Comparison of ENCODE assay signal across 10 cellular contexts in genomic region chr6:99604161-99605073, GRCh38. TPM values are rescaled to one million over a fixed set of nuclear protein-coding genes. Genes with fewer than 3 reads are reported as not detected.
DNase-seq lines count a peak whose midpoint lies in the region; ATAC-seq and TF ChIP-seq lines count a peak whose summit lies in the region.
"Had no signal": no experiment of that assay in that cellular context is flagged by ENCODE, and none has a peak within 500 bp of the region (broad histone marks: within the 10 kb centered on the region; RNA-seq: fewer than 3 reads in every experiment).

No MANE protein-coding gene starts in this region.

- H3K36me3 ChIP-seq in GM06990 (ENCODE audit: control insufficient read depth, insufficient read depth, low read length) (no peaks in the 10 kb centered on the region), MM.1S (replicated peaks; ENCODE audit: insufficient read depth, low read length) (no peaks in the 10 kb centered on the region)

- in situ Hi-C loops in G401 (cut with HindIII; ENCODE audit: low sequenced_read_pairs): no loop called here

- peaks cover 7% of the 10 kb centered on the region for H3K27me3 ChIP-seq in GM06990 (replicated peaks; ENCODE audit: control insufficient read depth, insufficient read depth, low read length)
- H3K27me3 ChIP-seq in MM.1S (replicated peaks; ENCODE audit: insufficient read depth, low read length): peaks cover 23% of the 10 kb centered on the region; the same call in 1 of the 2 replicates

- ATAC-seq in sciatic nerve: peak; percentile 7

- TF ChIP-seq CTCF in GM06990 (IDR thresholded peaks at IDR 0.05; ENCODE audit: insufficient read depth, low read length, poor library complexity, severe bottlenecking) (no peak), MM.1S (IDR thresholded peaks at IDR 0.05; ENCODE audit: low read length) (no peak)

- no peak overlapping the region for H3K27ac ChIP-seq in MM.1S (ENCODE audit: low read length)
- H3K27ac ChIP-seq: body of pancreas had no signal

- no peaks in the 10 kb centered on the region for H4K20me1 ChIP-seq in MM.1S (ENCODE audit: insufficient read depth, low read length)

- H3K9me2 ChIP-seq in MM.1S (replicated peaks; ENCODE audit: insufficient read depth, low read length): no peaks in the 10 kb centered on the region

- H3K4me3 ChIP-seq in GM06990 (replicated peaks; ENCODE audit: low read depth, low read length) (peak overlapping the region; percentile 47), MM.1S (ENCODE audit: low read length) (peak overlapping the region; percentile 63)
- H3K4me3 ChIP-seq: body of pancreas had no signal

- no peaks in the 10 kb centered on the region for H3K79me2 ChIP-seq in MM.1S (ENCODE audit: low read length)

- H3K9ac ChIP-seq in MM.1S (ENCODE audit: low read length): no peak overlapping the region

- H3K9me3 ChIP-seq in MM.1S (replicated peaks; ENCODE audit: insufficient read depth, low read length): no peaks in the 10 kb centered on the region
- H3K9me3 ChIP-seq: body of pancreas had no signal

- DNase-seq in GM06990 (ENCODE audit: extremely low read depth, insufficient read length) (no peak), MM.1S (no peak), erythroblast (lab: John Stamatoyannopoulos, UW) (peak; percentile 22 to 31), sciatic nerve (ENCODE audit: low spot score) (no peak), HPDE6-E6E7 (ENCODE audit: extremely low spot score) (no peak), NCI-H128 (lab: John Stamatoyannopoulos, UW; ENCODE audit: unreplicated experiment) (no peak), G401 (ENCODE audit: low spot score) (no peak)
- no peak for DNase-seq in stimulated activated CD8-positive, alpha-beta memory T cell treated with anti-CD3 and anti-CD28 coated beads, Interleukin-4, amount 100 ng/mL, for 48 hours

- no peaks in the 10 kb centered on the region for H3F3A ChIP-seq in MM.1S (ENCODE audit: insufficient read depth, low read length)

- intact Hi-C loops in sciatic nerve (cut with DNase I): loop anchor here (10.0 kb wide), 1 partner anchor 860 kb away; the partner anchor contains the start of gene SIM1

- H3K4me1 ChIP-seq in MM.1S (ENCODE audit: low read length): no peaks in the 10 kb centered on the region

- peak overlapping the region; percentile 69 for H3K4me2 ChIP-seq in MM.1S (ENCODE audit: low read depth, low read length)

- TF ChIP-seq POLR2A in erythroblast (IDR thresholded peaks at IDR 0.05; ENCODE audit: low read length): no peak

- H2AFZ ChIP-seq in MM.1S (ENCODE audit: low read length): no peak overlapping the region

RNA-seq across cellular contexts. Expression of gene PRDM13, which starts 2.2 kb away (rescaled TPM):
- not detected for total RNA-seq in sciatic nerve
- 0.06 and 0.34 TPM in 2 replicates for total RNA-seq in G401 (2014; rRNA removed; shearing (Covaris generic))
- total RNA-seq: body of pancreas, HT-29 had no signal

RNA-seq across cellular contexts. Expression of gene CCNC, which starts 36.0 kb away (rescaled TPM):
- total RNA-seq in sciatic nerve: 32.5 TPM
- total RNA-seq in G401 (2014; rRNA removed; shearing (Covaris generic)): 130 and 168 TPM in 2 replicates

Comparison
In these comparisons a context has a peak if more than half of its experiments do, and no peak if none do; other contexts are left out.
1. DNase-seq: peak in erythroblast (2 of 2); none in GM06990 (single experiment), MM.1S (single experiment), sciatic nerve (single experiment), HPDE6-E6E7 (single experiment), NCI-H128 (single experiment), stimulated activated CD8-positive, alpha-beta memory T cell treated with anti-CD3 and anti-CD28 coated beads, Interleukin-4, amount 100 ng/mL, for 48 hours (single experiment) and G401 (single experiment).